1 cellular context compared by ENCODE assay signal in genomic region chr19:18540200-18540599, GRCh38.
TF ChIP-seq lines count a peak whose summit lies in the region.

No MANE protein-coding gene starts in this region.

TF ChIP-seq in K562, 482 proteins besides CTCF, POLR2A, EP300 and RAD21:
- TF ChIP-seq ZNF121 (CRISPR knock-in tag; conservative IDR thresholded peaks at IDR 0.05): peak; percentile 81
